18 cellular contexts compared by ENCODE assay signal in the genomic region with DNA sequence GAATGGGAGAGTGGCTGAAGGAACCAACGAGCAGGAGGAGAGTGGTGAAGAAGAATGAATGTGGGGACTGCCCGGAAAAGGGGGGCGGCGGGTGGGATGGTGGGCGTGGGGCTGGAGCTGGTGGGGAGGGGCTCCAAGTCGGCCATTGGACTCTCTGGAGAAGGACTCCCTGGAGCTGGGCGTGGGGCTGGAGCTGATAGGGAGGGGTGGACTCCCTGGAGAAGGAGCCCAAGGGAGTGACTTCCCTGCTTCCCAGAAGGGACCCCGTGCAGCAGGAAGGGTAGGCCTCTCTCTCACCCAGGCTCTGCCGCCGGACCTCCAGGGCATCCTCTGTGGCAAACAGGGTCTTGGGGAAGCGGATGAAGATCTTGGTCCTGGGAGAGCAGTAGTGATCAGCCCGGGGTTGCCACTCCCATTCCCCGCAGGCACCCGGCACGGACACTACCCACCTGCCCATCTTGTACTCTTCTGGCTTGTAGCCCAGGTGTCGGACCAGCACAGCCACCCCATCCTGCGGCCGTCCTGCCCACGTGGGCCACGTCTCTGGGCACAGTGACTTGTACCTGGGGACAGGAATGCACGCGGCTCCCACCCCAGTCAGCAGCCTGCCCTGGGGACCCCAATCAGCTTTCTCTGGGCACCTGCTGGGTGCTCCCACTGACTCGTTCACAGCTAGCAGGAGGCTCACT. TPM values are rescaled to one million over a fixed set of nuclear protein-coding genes. Genes with fewer than 3 reads are reported as not detected.
A peak's percentile ranks its signal among the peaks of the same experiment; 100 is the strongest.
DNase-seq lines count a peak whose midpoint lies in the region; ATAC-seq and TF ChIP-seq lines count a peak whose summit lies in the region.
"Had no signal": no experiment of that assay in that cellular context is flagged by ENCODE, and none has a peak within 500 bp of the region (broad histone marks: within the 10 kb centered on the region; RNA-seq: fewer than 3 reads in every experiment).

No MANE protein-coding gene starts in this region.

- H3K9me3 Mint-ChIP-seq in naive B cell, result no peaks in the 10 kb centered on the region
- H3K9me3 Mint-ChIP-seq: HFFc6 had no signal

- intact Hi-C loops in left cardiac atrium (cut with DNase I), result no loop called here
- intact Hi-C loops in heart left ventricle (cut with DNase I), result no loop called here
- intact Hi-C loops in upper lobe of right lung (cut with DNase I), result no loop called here
- intact Hi-C loops in posterior vena cava (cut with DNase I), result no loop called here

- H3K4me3 Mint-ChIP-seq in naive B cell, result peak overlapping the region in 3 of 8 donors; percentile 22 to 87 (median 27)
- H3K4me3 Mint-ChIP-seq: CD8-positive, alpha-beta T cell; HFFc6 had no signal

- no peak for TF ChIP-seq CTCF in heart left ventricle (IDR thresholded peaks at IDR 0.05)
- TF ChIP-seq CTCF in upper lobe of right lung (IDR thresholded peaks at IDR 0.05), result no peak

- H3K27ac Mint-ChIP-seq in naive B cell, result peak overlapping the region in 4 of 6 donors; percentile 26 to 62 (median 42)
- H3K27ac Mint-ChIP-seq: CD8-positive, alpha-beta T cell; HFFc6 had no signal

- peak overlapping the region; percentile 44 to 92 (median 79) for H3K4me2 ChIP-seq in BLaER1 treated with 17β-estradiol and CSF1 and Interleukin-3, amounts not matched to agents 10 nM and 100 nM

- H3K27ac ChIP-seq in heart left ventricle (no peak overlapping the region), upper lobe of right lung (no peak overlapping the region)
- H3K27ac ChIP-seq in BLaER1 treated with 17β-estradiol and CSF1 and Interleukin-3, amounts not matched to agents 10 nM and 100 nM, result peak overlapping the region in 1 of 11 experiments; percentile 28; a peak in 2 of 22 replicates
- H3K27ac ChIP-seq: HL-60 had no signal

- no peak for TF ChIP-seq POLR2A in heart left ventricle (IDR thresholded peaks at IDR 0.05)

- H3K4me3 ChIP-seq in heart left ventricle (no peak overlapping the region), upper lobe of right lung (no peak overlapping the region)
- H3K4me3 ChIP-seq in BLaER1 treated with 17β-estradiol and CSF1 and Interleukin-3, amounts not matched to agents 10 nM and 100 nM, result no peak overlapping the region

- H3K4me1 ChIP-seq in heart left ventricle (peaks cover 0 to 17% (median 4%) of the 10 kb centered on the region in 12 donors), upper lobe of right lung (peaks cover 11% of the 10 kb centered on the region)
- H3K4me1 ChIP-seq in BLaER1 treated with 17β-estradiol and CSF1 and Interleukin-3, amounts not matched to agents 10 nM and 100 nM, result peaks cover 55 to 81% (median 73%) of the 10 kb centered on the region in 10 experiments
- H3K4me1 ChIP-seq: BE2C had no signal

- peaks cover 10 to 18% of the 10 kb centered on the region in 2 donors for H3K36me3 Mint-ChIP-seq in naive B cell

- H3K27me3 ChIP-seq in heart left ventricle (no peaks in the 10 kb centered on the region), upper lobe of right lung (no peaks in the 10 kb centered on the region)
- peaks cover 0 to 3% (median 0%) of the 10 kb centered on the region in 11 experiments; a peak in 3 of 22 replicates for H3K27me3 ChIP-seq in BLaER1 treated with 17β-estradiol and CSF1 and Interleukin-3, amounts not matched to agents 10 nM and 100 nM
- H3K27me3 ChIP-seq: BE2C had no signal

- H3K36me3 ChIP-seq in heart left ventricle, result peaks cover 0 to 98% (median 94%) of the 10 kb centered on the region in 9 donors
- H3K36me3 ChIP-seq in BLaER1 treated with 17β-estradiol and CSF1 and Interleukin-3, amounts not matched to agents 10 nM and 100 nM, result peaks cover 18 to 73% (median 33%) of the 10 kb centered on the region in 11 experiments; a peak in 21 of 22 replicates
- H3K36me3 ChIP-seq in upper lobe of right lung, result peaks cover 78% of the 10 kb centered on the region
- H3K36me3 ChIP-seq: BE2C had no signal

- peaks cover 28 to 89% (median 53%) of the 10 kb centered on the region in 11 experiments for H4K20me1 ChIP-seq in BLaER1 treated with 17β-estradiol and CSF1 and Interleukin-3, amounts not matched to agents 10 nM and 100 nM

- peak; percentile 20 for DNase-seq in left cardiac atrium
- no peak for DNase-seq in heart left ventricle
- DNase-seq in naive B cell, result no peak
- DNase-seq in upper lobe of right lung, result no peak
- DNase-seq in posterior vena cava (ENCODE audit: low spot score), result no peak
- DNase-seq: 8988T, BE2C, Calu3, DMS79 treated with DMSO at 0.1 percent for 48 hours, GF-D8, GOT3, HFFc6, IMR-90 had no signal

- WGBS in heart left ventricle, 4 donors, result 75 to 86% (median 80%) methylated on average over 16 to 23 of the region's 23 CpGs

- H3K9ac ChIP-seq in BLaER1 treated with 17β-estradiol and CSF1 and Interleukin-3, amounts not matched to agents 10 nM and 100 nM, result peak overlapping the region in 1 of 11 experiments; percentile 13; a peak in 1 of 22 replicates

- ATAC-seq in left cardiac atrium, result no peak
- no peak for ATAC-seq in heart left ventricle
- no peak for ATAC-seq in naive B cell (ENCODE audit: low read depth in 2 of 2)
- no peak for ATAC-seq in GM18520 (IDR thresholded peaks at IDR 0.05; ENCODE audit: unreplicated experiment)
- no peak for ATAC-seq in upper lobe of right lung
- ATAC-seq: CD8-positive, alpha-beta T cell; HCT116 had no signal

- H3K9me3 ChIP-seq in heart left ventricle (no peaks in the 10 kb centered on the region), upper lobe of right lung (no peaks in the 10 kb centered on the region)
- H3K9me3 ChIP-seq in BLaER1 treated with 17β-estradiol and CSF1 and Interleukin-3, amounts not matched to agents 10 nM and 100 nM (replicated peaks in 1 of 11), result peaks cover 0 to 17% (median 12%) of the 10 kb centered on the region in 11 experiments; a peak in 15 of 22 replicates
- H3K9me3 ChIP-seq: BE2C had no signal

- H3K27me3 Mint-ChIP-seq in naive B cell, result no peaks in the 10 kb centered on the region

- H3K4me1 Mint-ChIP-seq in naive B cell, result peaks cover 44 to 66% (median 53%) of the 10 kb centered on the region in 3 donors

RNA-seq across cellular contexts. Expression of a gene that starts 14.9 kb away (rescaled TPM):
- total RNA-seq in left cardiac atrium (10 to 100 TPM; 37.0 to 44.4 TPM), heart left ventricle (10 to 100 TPM; 28.8 to 47.0 (median 42.2) TPM), upper lobe of right lung (81.3 TPM), posterior vena cava (10 to 100 TPM; 56.6 to 58.0 TPM)
- polyA plus RNA-seq in heart left ventricle (10 to 100 TPM; 17.0 to 49.0 TPM), naive B cell (ENCODE audit: low read depth in 6 of 6) (10 to 100 TPM; 28.1 to 34.6 (median 32.3) TPM)

RNA-seq across cellular contexts. Expression of a gene that starts 21.6 kb away (rescaled TPM):
- 100 to 1,000 TPM; 175 to 184 TPM for total RNA-seq in left cardiac atrium
- total RNA-seq in heart left ventricle, result 100 to 1,000 TPM; 127 to 259 (median 174) TPM
- polyA plus RNA-seq in heart left ventricle, result 100 to 1,000 TPM in 1 of 2 donors, 10 to 100 TPM in 1; 89.6 to 188 TPM
- polyA plus RNA-seq in naive B cell (ENCODE audit: low read depth in 6 of 6), result 10 to 100 TPM; 12.0 to 32.5 (median 21.4) TPM
- 322 TPM for total RNA-seq in upper lobe of right lung
- total RNA-seq in posterior vena cava, result 100 to 1,000 TPM; 270 to 381 TPM

RNA-seq across cellular contexts. Expression of a gene that starts 45.5 kb away (rescaled TPM):
- 10 to 100 TPM; 29.7 to 30.1 TPM for total RNA-seq in left cardiac atrium
- total RNA-seq in heart left ventricle, result 100 to 1,000 TPM in 1 of 9 donors, 10 to 100 TPM in 8; 28.4 to 128 (median 33.4) TPM
- 10 to 100 TPM; 21.9 to 68.4 TPM for polyA plus RNA-seq in heart left ventricle
- polyA plus RNA-seq in naive B cell (ENCODE audit: low read depth in 6 of 6), result 100 to 1,000 TPM in 1 of 6 donors, 10 to 100 TPM in 5; 57.0 to 102 (median 61.1) TPM
- total RNA-seq in upper lobe of right lung, result 69.8 TPM
- 10 to 100 TPM; 23.5 to 25.2 TPM for total RNA-seq in posterior vena cava
